1 cellular context compared by ENCODE assay signal in the genomic region with DNA sequence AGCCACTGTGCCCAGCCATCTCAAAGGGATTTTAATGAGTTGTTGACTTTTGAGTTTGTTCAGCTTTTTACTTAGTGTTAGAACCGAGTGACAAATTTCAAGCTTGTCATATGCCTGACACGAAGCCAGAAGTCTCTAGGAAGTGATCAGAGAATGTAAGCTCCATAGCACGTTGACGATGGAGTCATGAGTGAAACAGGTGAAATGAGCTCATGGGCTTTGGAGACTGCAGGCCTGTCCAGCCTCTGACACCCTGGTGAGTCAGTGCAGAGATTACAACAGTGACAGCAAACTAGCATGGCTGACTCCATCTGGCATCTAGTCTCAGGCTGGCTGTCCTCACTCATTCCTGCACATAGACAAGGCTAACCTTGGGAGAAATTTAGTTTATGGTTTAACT.
A peak's percentile ranks its signal among the peaks of the same experiment; 100 is the strongest.
TF ChIP-seq lines count a peak whose summit lies in the region.

No MANE protein-coding gene starts in this region.

TF ChIP-seq in IMR-90, 13 proteins besides CTCF, POLR2A, EP300 and RAD21 (continued from another document):
- TF ChIP-seq FOS (IDR thresholded peaks at IDR 0.05; ENCODE audit: low read depth, low read length) (peak; percentile 81), CEBPB (IDR thresholded peaks at IDR 0.05; ENCODE audit: low read depth, low read length) (peak; percentile 85)
